Comparison of ENCODE assay signal across 10 cellular contexts in genomic region chr16:89685916-89686315, GRCh38. TPM values are rescaled to one million over a fixed set of nuclear protein-coding genes. Genes with fewer than 3 reads are reported as not detected.
DNase-seq lines count a peak whose midpoint lies in the region; ATAC-seq and TF ChIP-seq lines count a peak whose summit lies in the region.
"Had no signal": no experiment of that assay in that cellular context is flagged by ENCODE, and none has a peak within 500 bp of the region (broad histone marks: within the 10 kb centered on the region; RNA-seq: fewer than 3 reads in every experiment).

No MANE protein-coding gene starts in this region.

- no peaks in the 10 kb centered on the region for H3K27me3 ChIP-seq in CD4-positive, alpha-beta T cell (ENCODE audit: control insufficient read depth, insufficient read depth, low read length)
- H3K27me3 ChIP-seq: dorsolateral prefrontal cortex, heart left ventricle had no signal

- peaks cover 16% of the 10 kb centered on the region for H3K36me3 Mint-ChIP-seq in CD4-positive, alpha-beta T cell (ENCODE audit: low read depth)
- peaks cover 20% of the 10 kb centered on the region for H3K36me3 Mint-ChIP-seq in central memory CD8-positive, alpha-beta T cell (ENCODE audit: insufficient read depth)
- H3K36me3 Mint-ChIP-seq in neural crest cell (ENCODE audit: low read depth): peaks cover 47% of the 10 kb centered on the region
- peaks cover 58% of the 10 kb centered on the region for H3K36me3 Mint-ChIP-seq in WTC11

- intact Hi-C loops in CD4-positive, alpha-beta T cell (cut with DNase I, micrococcal nuclease): loop anchor here in 1 of 2 experiments (1.0 kb wide), 2 partner anchors 14 to 29 kb away; partner anchors contain the start of genes CHMP1A and SPATA33

- no peak overlapping the region for H3K27ac ChIP-seq in CD4-positive, alpha-beta T cell (ENCODE audit: low read depth, low read length)

- H3K9me3 Mint-ChIP-seq in CD4-positive, alpha-beta T cell: no peaks in the 10 kb centered on the region
- H3K9me3 Mint-ChIP-seq in central memory CD8-positive, alpha-beta T cell: no peaks in the 10 kb centered on the region
- H3K9me3 Mint-ChIP-seq in neural crest cell (peaks cover 13% of the 10 kb centered on the region), WTC11 (peaks cover 44% of the 10 kb centered on the region)

- ATAC-seq in CD4-positive, alpha-beta T cell (ENCODE audit: poor library complexity): no peak
- ATAC-seq in central memory CD8-positive, alpha-beta T cell (replicated peaks; ENCODE audit: extremely low read depth, poor library complexity, severe bottlenecking): no peak
- ATAC-seq in HG03045 (IDR thresholded peaks at IDR 0.05; ENCODE audit: unreplicated experiment): no peak
- no peak for ATAC-seq in WTC11
- no peak for ATAC-seq in HG03521 (IDR thresholded peaks at IDR 0.05; ENCODE audit: unreplicated experiment)

- CTCF ChIA-PET in CD4-positive, alpha-beta T cell (lab: Charles Lee): interaction anchor here (1.5 kb wide), 1 partner anchor 14 kb away, joined by 20 read pairs; the partner anchor contains the start of gene SPATA2L
- CTCF ChIA-PET in WTC11 (lab: Charles Lee): interaction anchor here (1.0 to 1.3 kb wide), 4 partner anchors 14 to 87 kb away, joined by 3 to 19 read pairs (median 3); partner anchors contain the start of gene SPATA2L

- POLR2A ChIA-PET in CD4-positive, alpha-beta T cell (lab: Charles Lee): interaction anchor here (0.7 to 1.5 kb wide), 8 partner anchors 10 to 1046 kb away, joined by 3 to 20 read pairs (median 4); partner anchors contain the start of genes SPATA2L and TCF25
- POLR2A ChIA-PET in WTC11 (lab: Charles Lee): interaction anchor here (0.7 to 1.5 kb wide), 4 partner anchors 9 to 187 kb away, joined by 3 to 11 read pairs (median 3); no protein-coding TSS in a partner anchor

- peak overlapping the region; percentile 87; the same call in 1 of the 2 replicates for H3K4me3 ChIP-seq in HFF-Myc (replicated peaks; ENCODE audit: low read depth, low read length)

- no peak for DNase-seq in CD4-positive, alpha-beta T cell
- DNase-seq in HFF-Myc (ENCODE audit: extremely low read depth, low read depth) (no peak), neural crest cell (ENCODE audit: low read depth, low spot score) (no peak), WTC11 (ENCODE audit: low spot score) (no peak), AG20443 (ENCODE audit: low spot score) (no peak)
- no peak for DNase-seq in central memory CD8-positive, alpha-beta T cell (ENCODE audit: low spot score in 2 of 2)

- no peaks in the 10 kb centered on the region for H3K9me3 ChIP-seq in CD4-positive, alpha-beta T cell (ENCODE audit: control insufficient read depth, low read length)
- H3K9me3 ChIP-seq: heart left ventricle had no signal

- H3K27me3 Mint-ChIP-seq in CD4-positive, alpha-beta T cell: no peaks in the 10 kb centered on the region
- no peaks in the 10 kb centered on the region for H3K27me3 Mint-ChIP-seq in central memory CD8-positive, alpha-beta T cell
- H3K27me3 Mint-ChIP-seq in neural crest cell (ENCODE audit: low read depth): peaks cover 3% of the 10 kb centered on the region
- peaks cover 5% of the 10 kb centered on the region for H3K27me3 Mint-ChIP-seq in WTC11 (ENCODE audit: low read depth)

- H3K4me3 Mint-ChIP-seq in CD4-positive, alpha-beta T cell: peak overlapping the region; percentile 56
- peak overlapping the region; percentile 91 for H3K4me3 Mint-ChIP-seq in central memory CD8-positive, alpha-beta T cell
- H3K4me3 Mint-ChIP-seq in neural crest cell (peak overlapping the region; percentile 83), WTC11 (no peak overlapping the region)

- TF ChIP-seq CTCF in CD4-positive, alpha-beta T cell (IDR thresholded peaks at IDR 0.05): no peak
- TF ChIP-seq CTCF in HFF-Myc (IDR thresholded peaks at IDR 0.05; ENCODE audit: low read depth, low read length, missing control alignments) (no peak), neural crest cell (conservative IDR thresholded peaks at IDR 0.05) (no peak), WTC11 (IDR thresholded peaks at IDR 0.05) (no peak)

- peaks cover 5% of the 10 kb centered on the region for H3K4me1 Mint-ChIP-seq in CD4-positive, alpha-beta T cell (ENCODE audit: low read depth)
- peaks cover 21% of the 10 kb centered on the region for H3K4me1 Mint-ChIP-seq in central memory CD8-positive, alpha-beta T cell
- H3K4me1 Mint-ChIP-seq in neural crest cell (peaks cover 11% of the 10 kb centered on the region), WTC11 (peaks cover 7% of the 10 kb centered on the region)

- H3K27ac Mint-ChIP-seq in CD4-positive, alpha-beta T cell: no peak overlapping the region
- peak overlapping the region; percentile 88 for H3K27ac Mint-ChIP-seq in central memory CD8-positive, alpha-beta T cell (ENCODE audit: low read depth)
- no peak overlapping the region for H3K27ac Mint-ChIP-seq in neural crest cell (ENCODE audit: unreplicated experiment)
- no peak overlapping the region for H3K27ac Mint-ChIP-seq in WTC11

TF ChIP-seq in WTC11, 78 proteins besides CTCF, POLR2A, EP300 and RAD21 (continues in another document):
- TF ChIP-seq ZNF317 (CRISPR knock-in tag; IDR thresholded peaks at IDR 0.05; ENCODE audit: borderline replicate concordance, low read depth): no peak
- no peak for TF ChIP-seq ZNF425 (CRISPR knock-in tag; conservative IDR thresholded peaks at IDR 0.05)
- TF ChIP-seq, protein P1, sequence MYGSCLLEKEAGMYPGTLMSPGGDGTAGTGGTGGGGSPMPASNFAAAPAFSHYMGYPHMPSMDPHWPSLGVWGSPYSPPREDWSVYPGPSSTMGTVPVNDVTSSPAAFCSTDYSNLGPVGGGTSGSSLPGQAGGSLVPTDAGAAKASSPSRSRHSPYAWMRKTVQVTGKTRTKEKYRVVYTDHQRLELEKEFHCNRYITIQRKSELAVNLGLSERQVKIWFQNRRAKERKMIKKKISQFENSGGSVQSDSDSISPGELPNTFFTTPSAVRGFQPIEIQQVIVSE (CRISPR knock-in tag; IDR thresholded peaks at IDR 0.05; ENCODE audit: borderline replicate concordance): no peak
- TF ChIP-seq SOX15 (CRISPR knock-in tag; IDR thresholded peaks at IDR 0.05): no peak
- no peak for TF ChIP-seq E2F4 (CRISPR knock-in tag; IDR thresholded peaks at IDR 0.05; ENCODE audit: borderline replicate concordance, low read depth)
- no peak for TF ChIP-seq JUN (CRISPR knock-in tag; IDR thresholded peaks at IDR 0.05)

RNA-seq across cellular contexts. Expression of gene CDK10, which starts 0.6 kb away (rescaled TPM):
- 10 to 100 TPM; 58.9 to 62.8 TPM for total RNA-seq in CD4-positive, alpha-beta T cell
- total RNA-seq in neural crest cell (127 and 131 TPM in 2 replicates), WTC11 (2021) (79.8 to 102 TPM (median 81.6 TPM) in 3 replicates)

RNA-seq across cellular contexts. Expression of gene SPATA2L, which starts 15.6 kb away (rescaled TPM):
- 10 to 100 TPM; 26.1 to 28.3 TPM for total RNA-seq in CD4-positive, alpha-beta T cell
- total RNA-seq in neural crest cell (8.6 and 10.6 TPM in 2 replicates), WTC11 (2021) (12.1 to 15.7 TPM (median 14.1 TPM) in 3 replicates)

RNA-seq across cellular contexts. Expression of gene SPATA33, which starts 28.3 kb away (rescaled TPM):
- total RNA-seq in CD4-positive, alpha-beta T cell: 1 to 10 TPM; 4.4 to 7.1 TPM
- total RNA-seq in neural crest cell (41.7 and 42.6 TPM in 2 replicates), WTC11 (2021) (12.0 to 12.8 TPM (median 12.2 TPM) in 3 replicates)

RNA-seq across cellular contexts. Expression of gene CHMP1A, which starts 28.4 kb away (rescaled TPM):
- total RNA-seq in CD4-positive, alpha-beta T cell: 10 to 100 TPM; 54.7 to 55.9 TPM
- total RNA-seq in neural crest cell (93.9 and 102 TPM in 2 replicates), WTC11 (2021) (69.0 to 76.6 TPM (median 76.0 TPM) in 3 replicates)

RNA-seq across cellular contexts. Expression of gene VPS9D1, which starts 34.8 kb away (rescaled TPM):
- 10 to 100 TPM; 18.5 to 21.8 TPM for total RNA-seq in CD4-positive, alpha-beta T cell
- 18.0 and 20.2 TPM in 2 replicates for total RNA-seq in neural crest cell
- total RNA-seq in WTC11 (2021): 3.8 to 5.6 TPM (median 4.2 TPM) in 3 replicates
